ENCODE assay signal across 21 cellular contexts in the genomic region with DNA sequence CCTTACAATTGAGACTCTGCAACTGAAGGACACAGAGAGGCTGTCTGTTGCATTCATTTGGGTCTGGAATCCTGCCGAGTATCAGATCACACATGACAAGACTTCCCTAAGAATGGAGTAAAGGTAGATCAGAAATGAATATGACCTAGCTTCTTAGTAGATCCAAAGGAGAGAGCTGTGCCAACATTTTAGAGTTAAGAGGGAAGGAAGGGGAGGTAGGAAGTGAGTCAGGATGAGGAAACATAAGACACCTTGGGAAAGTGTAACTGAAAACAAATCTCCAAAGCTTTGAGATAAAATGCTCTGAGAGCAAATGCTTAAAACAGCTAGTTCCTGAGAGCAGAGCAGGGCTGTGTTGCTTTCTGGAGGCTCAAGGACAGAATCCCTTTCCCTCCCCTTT. TPM values are rescaled to one million over a fixed set of nuclear protein-coding genes. Genes with fewer than 3 reads are reported as not detected.
A peak's percentile ranks its signal among the peaks of the same experiment; 100 is the strongest.
DNase-seq lines count a peak whose midpoint lies in the region; ATAC-seq, FAIRE-seq and TF ChIP-seq lines count a peak whose summit lies in the region.
"Had no signal": no experiment of that assay in that cellular context is flagged by ENCODE, and none has a peak within 500 bp of the region (broad histone marks: within the 10 kb centered on the region; RNA-seq: fewer than 3 reads in every experiment).

No MANE protein-coding gene starts in this region.

- H3K27ac ChIP-seq in parathyroid adenoma, result no peak overlapping the region
- H3K27ac ChIP-seq: pancreas had no signal

- H3K36me3 ChIP-seq in parathyroid adenoma (ENCODE audit: control insufficient read depth, insufficient read depth, low read length), result no peaks in the 10 kb centered on the region
- H3K36me3 ChIP-seq: pancreas had no signal

- TF ChIP-seq CTCF in parathyroid adenoma (IDR thresholded peaks at IDR 0.05), result no peak

- ATAC-seq in esophagus mucosa, result peak; percentile 50
- ATAC-seq in HG02678 (IDR thresholded peaks at IDR 0.05; ENCODE audit: unreplicated experiment), result no peak
- ATAC-seq: naive thymus-derived CD8-positive, alpha-beta T cell; stimulated activated naive CD8-positive, alpha-beta T cell treated with anti-CD3 and anti-CD28 coated beads, Interleukin-15, amount 100 ng/mL, for 72 hours; T-cell had no signal

- H2AFZ ChIP-seq in parathyroid adenoma, result peak overlapping the region; percentile 26

- no peaks in the 10 kb centered on the region for H3K9me3 ChIP-seq in parathyroid adenoma (ENCODE audit: control insufficient read depth, low read length)
- H3K9me3 ChIP-seq: pancreas had no signal

- TF ChIP-seq POLR2A in GM12892 (IDR thresholded peaks at IDR 0.05; ENCODE audit: low read depth, low read length), result no peak

- no peak overlapping the region for H3K4me3 ChIP-seq in parathyroid adenoma (ENCODE audit: low read depth, low read length)
- H3K4me3 ChIP-seq: lung, pancreas had no signal

- H3K9ac ChIP-seq in parathyroid adenoma, result no peak overlapping the region

- no peaks in the 10 kb centered on the region for H3K4me1 ChIP-seq in parathyroid adenoma

- H3K79me2 ChIP-seq in parathyroid adenoma, result no peaks in the 10 kb centered on the region

- H3K27me3 ChIP-seq in parathyroid adenoma (ENCODE audit: control insufficient read depth, insufficient read depth, low read length), result no peaks in the 10 kb centered on the region
- H3K27me3 ChIP-seq: pancreas had no signal

- peak; percentile 47 for DNase-seq in NCI-H1694 treated with DMSO at 0.1 percent for 48 hours (lab: John Stamatoyannopoulos, UW)
- DNase-seq in NCI-H1694 (lab: John Stamatoyannopoulos, UW), result no peak
- DNase-seq in RKO (ENCODE audit: low spot score), result peak; percentile 26
- DNase-seq in NCI-H146 treated with DMSO at 0.1 percent for 48 hours (lab: John Stamatoyannopoulos, UW; ENCODE audit: unreplicated experiment), result no peak
- no peak for DNase-seq in GM12892 (ENCODE audit: insufficient read length)
- DNase-seq: activated CD4-positive, alpha-beta T cell treated with anti-CD3 and anti-CD28 coated beads, Interleukin-2, amount 10 ng/mL, durations not matched to agents 7 days and 5 days; activated CD8-positive, alpha-beta memory T cell treated with anti-CD3 and anti-CD28 coated beads, Interleukin-2, amount 50 U/mL, for 4 hours; effector CD8-positive, alpha-beta T cell; GF-D8; H9; head of caudate nucleus; naive thymus-derived CD8-positive, alpha-beta T cell; NCI-H187; stimulated activated CD4-positive, alpha-beta T cell treated with anti-CD3 and anti-CD28 coated beads, Interleukin-1b, Interleukin-23, amount 100 ng/mL, for 48 hours; stimulated activated naive CD8-positive, alpha-beta T cell treated with anti-CD3 and anti-CD28 coated beads, Interleukin-15, amount 100 ng/mL, for 72 hours; T-cell had no signal

- H3K4me2 ChIP-seq in parathyroid adenoma (ENCODE audit: low read length), result no peak overlapping the region

- no peak for FAIRE-seq in GM12892 (lab: Jason Lieb, UNC)
- FAIRE-seq: pancreas had no signal

RNA-seq across cellular contexts. Expression of a gene that starts 6.1 kb away (rescaled TPM):
- 12.0 TPM for total RNA-seq in esophagus mucosa
- polyA plus RNA-seq in GM12892 (2012; ENCODE audit: missing spikeins), result 16.4 TPM

Comparison
In these comparisons a context has a peak if more than half of its experiments do, and no peak if none do; other contexts are left out.
1. DNase-seq: peak in NCI-H1694 treated with DMSO at 0.1 percent for 48 hours (single experiment) and RKO (single experiment); none in NCI-H1694 (single experiment), NCI-H146 treated with DMSO at 0.1 percent for 48 hours (single experiment) and GM12892 (single experiment).